ENCODE assay signal across 8 cellular contexts in genomic region chr9:19493174-19493811, GRCh38.
DNase-seq lines count a peak whose midpoint lies in the region; ATAC-seq and TF ChIP-seq lines count a peak whose summit lies in the region.

No MANE protein-coding gene starts in this region.

- no peaks in the 10 kb centered on the region for H3K4me1 ChIP-seq in Panc1 (ENCODE audit: control insufficient read depth, insufficient read depth, low read length)

- TF ChIP-seq CTCF in Panc1 (IDR thresholded peaks at IDR 0.05), result peak; percentile 61

- peaks cover 6% of the 10 kb centered on the region for H3K27me3 Mint-ChIP-seq in activated naive CD8-positive, alpha-beta T cell

- intact Hi-C loops in Panc1 (cut with micrococcal nuclease; ENCODE audit: unreplicated experiment) (loop anchor here (10.0 kb wide), 1 partner anchor 152 kb away; no protein-coding TSS in a partner anchor), head of caudate nucleus (cut with DNase I) (no loop called here)

- no peaks in the 10 kb centered on the region for H3K9me3 ChIP-seq in Panc1 (ENCODE audit: control insufficient read depth, insufficient read depth, low read depth, low read length)

- H3K27ac Mint-ChIP-seq in activated naive CD8-positive, alpha-beta T cell, result no peak overlapping the region

- no peak overlapping the region for H3K27ac ChIP-seq in Panc1 (ENCODE audit: low read length)

- H3K27me3 ChIP-seq in Panc1 (ENCODE audit: control insufficient read depth, insufficient read depth, low read length), result no peaks in the 10 kb centered on the region

- CTCF ChIA-PET in Panc1 (lab: Charles Lee), result no interaction called here

- H3K36me3 Mint-ChIP-seq in activated naive CD8-positive, alpha-beta T cell, result no peaks in the 10 kb centered on the region

- peaks cover 10% of the 10 kb centered on the region for H3K4me1 Mint-ChIP-seq in activated naive CD8-positive, alpha-beta T cell (ENCODE audit: low read depth)

- no TSS peak for BruUV-seq in Panc1 (replicated peaks; lab: Mats Ljungman, UMichigan)

- no peak overlapping the region for H3K4me3 ChIP-seq in Jurkat, Clone E6-1 (ENCODE audit: low read length)
- no peak overlapping the region for H3K4me3 ChIP-seq in Panc1 (ENCODE audit: low read depth in 2 of 2, low read length in 2 of 2)

- in situ Hi-C loops in Panc1 (cut with HindIII; ENCODE audit: low pct_unique_long_range_greater_than_20kb, low sequenced_read_pairs), result no loop called here

- no peaks in the 10 kb centered on the region for H3K36me3 ChIP-seq in Panc1 (ENCODE audit: control insufficient read depth, insufficient read depth, low read length)

- no peaks in the 10 kb centered on the region for H3K9me3 Mint-ChIP-seq in activated naive CD8-positive, alpha-beta T cell (ENCODE audit: low read depth)

- POLR2A ChIA-PET in Panc1 (lab: Charles Lee), result no interaction called here

- ATAC-seq in GM21529 (IDR thresholded peaks at IDR 0.05; ENCODE audit: unreplicated experiment) (peak; percentile 73), Panc1 (peak; percentile 63; the same call in 1 of the 2 replicates)

- DNase-seq in DMS53 (lab: John Stamatoyannopoulos, UW), result peak; percentile 66
- DNase-seq in Jurkat, Clone E6-1 (ENCODE audit: low read depth, low spot score), result peak; percentile 31
- DNase-seq in Panc1 (ENCODE audit: low read depth, low spot score), result peak; percentile 45
- peak; percentile 53 to 93 (median 77) for DNase-seq in head of caudate nucleus
- DNase-seq in pons (ENCODE audit: low spot score), result peak; percentile 91
- DNase-seq in NCI-H1048 (lab: John Stamatoyannopoulos, UW), result no peak

- H3K4me3 Mint-ChIP-seq in activated naive CD8-positive, alpha-beta T cell, result peak overlapping the region; percentile 46
